2 cellular contexts compared by ENCODE assay signal in the genomic region with DNA sequence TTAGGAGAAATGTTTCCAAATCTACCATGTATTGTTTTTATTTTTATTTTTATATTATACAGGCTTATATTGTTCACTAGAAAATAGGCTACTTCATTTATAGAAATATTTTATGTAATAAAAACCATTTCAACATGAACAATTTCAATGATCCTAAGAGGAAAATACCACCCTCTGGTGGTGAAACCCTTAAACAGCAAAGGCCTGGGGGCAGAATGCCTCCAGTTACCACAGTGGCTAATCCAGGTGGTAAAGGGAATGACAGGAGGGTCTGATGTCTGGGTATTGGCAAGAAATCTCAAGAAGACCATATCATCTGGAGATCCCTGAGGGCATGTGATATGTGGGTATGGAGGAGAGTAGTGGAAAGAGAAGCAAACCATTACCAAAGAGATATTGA.
TF ChIP-seq lines count a peak whose summit lies in the region.

No MANE protein-coding gene starts in this region.

TF ChIP-seq in SK-N-SH, 30 proteins besides CTCF, POLR2A, EP300 and RAD21 (continued from another document):
- TF ChIP-seq, protein P1, sequence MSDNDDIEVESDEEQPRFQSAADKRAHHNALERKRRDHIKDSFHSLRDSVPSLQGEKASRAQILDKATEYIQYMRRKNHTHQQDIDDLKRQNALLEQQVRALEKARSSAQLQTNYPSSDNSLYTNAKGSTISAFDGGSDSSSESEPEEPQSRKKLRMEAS (IDR thresholded peaks at IDR 0.05; ENCODE audit: low read depth): no peak

TF ChIP-seq in SK-N-SH treated with all-trans-retinoic acid at 6 μM for 48 hours, 23 proteins besides CTCF, POLR2A, EP300 and RAD21 (continued from another document):
- TF ChIP-seq, protein P2, sequence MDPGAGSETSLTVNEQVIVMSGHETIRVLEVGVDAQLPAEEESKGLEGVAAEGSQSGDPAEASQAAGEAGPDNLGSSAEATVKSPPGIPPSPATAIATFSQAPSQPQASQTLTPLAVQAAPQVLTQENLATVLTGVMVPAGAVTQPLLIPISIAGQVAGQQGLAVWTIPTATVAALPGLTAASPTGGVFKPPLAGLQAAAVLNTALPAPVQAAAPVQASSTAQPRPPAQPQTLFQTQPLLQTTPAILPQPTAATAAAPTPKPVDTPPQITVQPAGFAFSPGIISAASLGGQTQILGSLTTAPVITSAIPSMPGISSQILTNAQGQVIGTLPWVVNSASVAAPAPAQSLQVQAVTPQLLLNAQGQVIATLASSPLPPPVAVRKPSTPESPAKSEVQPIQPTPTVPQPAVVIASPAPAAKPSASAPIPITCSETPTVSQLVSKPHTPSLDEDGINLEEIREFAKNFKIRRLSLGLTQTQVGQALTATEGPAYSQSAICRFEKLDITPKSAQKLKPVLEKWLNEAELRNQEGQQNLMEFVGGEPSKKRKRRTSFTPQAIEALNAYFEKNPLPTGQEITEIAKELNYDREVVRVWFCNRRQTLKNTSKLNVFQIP (CRISPR knock-in tag; IDR thresholded peaks at IDR 0.05; ENCODE audit: borderline replicate concordance, low read depth): no peak
- TF ChIP-seq RARB (CRISPR knock-in tag; IDR thresholded peaks at IDR 0.05): no peak
- TF ChIP-seq TOX (CRISPR knock-in tag; IDR thresholded peaks at IDR 0.05; ENCODE audit: borderline replicate concordance): no peak
- no peak for TF ChIP-seq ZFP3 (CRISPR knock-in tag; IDR thresholded peaks at IDR 0.05)
- no peak for TF ChIP-seq CSDC2 (CRISPR knock-in tag; IDR thresholded peaks at IDR 0.05)
- no peak for TF ChIP-seq ZNF565 (CRISPR knock-in tag; conservative IDR thresholded peaks at IDR 0.05; ENCODE audit: low read depth)
- no peak for TF ChIP-seq ZNF8 (CRISPR knock-in tag; IDR thresholded peaks at IDR 0.05)
- TF ChIP-seq, protein P3, sequence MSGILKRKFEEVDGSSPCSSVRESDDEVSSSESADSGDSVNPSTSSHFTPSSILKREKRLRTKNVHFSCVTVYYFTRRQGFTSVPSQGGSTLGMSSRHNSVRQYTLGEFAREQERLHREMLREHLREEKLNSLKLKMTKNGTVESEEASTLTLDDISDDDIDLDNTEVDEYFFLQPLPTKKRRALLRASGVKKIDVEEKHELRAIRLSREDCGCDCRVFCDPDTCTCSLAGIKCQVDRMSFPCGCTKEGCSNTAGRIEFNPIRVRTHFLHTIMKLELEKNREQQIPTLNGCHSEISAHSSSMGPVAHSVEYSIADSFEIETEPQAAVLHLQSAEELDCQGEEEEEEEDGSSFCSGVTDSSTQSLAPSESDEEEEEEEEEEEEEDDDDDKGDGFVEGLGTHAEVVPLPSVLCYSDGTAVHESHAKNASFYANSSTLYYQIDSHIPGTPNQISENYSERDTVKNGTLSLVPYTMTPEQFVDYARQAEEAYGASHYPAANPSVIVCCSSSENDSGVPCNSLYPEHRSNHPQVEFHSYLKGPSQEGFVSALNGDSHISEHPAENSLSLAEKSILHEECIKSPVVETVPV (CRISPR knock-in tag; IDR thresholded peaks at IDR 0.05): no peak
- no peak for TF ChIP-seq BACH2 (CRISPR knock-in tag; IDR thresholded peaks at IDR 0.05; ENCODE audit: borderline replicate concordance)
